8 cellular contexts compared by ENCODE assay signal in genomic region chr3:185537369-185537970, GRCh38. TPM values are rescaled to one million over a fixed set of nuclear protein-coding genes. Genes with fewer than 3 reads are reported as not detected.
DNase-seq lines count a peak whose midpoint lies in the region; ATAC-seq, FAIRE-seq and TF ChIP-seq lines count a peak whose summit lies in the region.

No MANE protein-coding gene starts in this region.

- no peaks in the 10 kb centered on the region for H3K36me3 Mint-ChIP-seq in astrocyte (ENCODE audit: low read depth, unreplicated experiment)

- TF ChIP-seq EP300 in upper lobe of left lung (IDR thresholded peaks at IDR 0.05), result peak in 2 of 4 donors; percentile 40 to 87

- no peaks in the 10 kb centered on the region for H4K20me1 ChIP-seq in astrocyte (ENCODE audit: insufficient read depth, low read length)

- peak; percentile 13 for FAIRE-seq in astrocyte (lab: Jason Lieb, UNC)

- H3K27ac Mint-ChIP-seq in astrocyte (ENCODE audit: unreplicated experiment), result peak overlapping the region; percentile 75

- peak overlapping the region; percentile 50 for H3K27ac ChIP-seq in astrocyte (ENCODE audit: low read depth, low read length)
- H3K27ac ChIP-seq in liver (ENCODE audit: low read depth in 1 of 2, low read length in 2 of 2), result no peak overlapping the region
- peak overlapping the region; percentile 65 to 76 (median 71) for H3K27ac ChIP-seq in upper lobe of left lung

- peak overlapping the region; percentile 64 for H3K4me2 ChIP-seq in astrocyte (ENCODE audit: low read length)

- ATAC-seq in GM18508 (IDR thresholded peaks at IDR 0.05; ENCODE audit: insufficient read depth, unreplicated experiment) (peak; percentile 97), HG02870 (IDR thresholded peaks at IDR 0.05; ENCODE audit: unreplicated experiment) (peak; percentile 99), upper lobe of left lung (ENCODE audit: low FRiP score in 2 of 2) (peak; percentile 95)

- POLR2A ChIA-PET in AG04449 (lab: Yijun Ruan, JAX), result no interaction called here

- H3K79me2 ChIP-seq in astrocyte (ENCODE audit: insufficient read depth, low read length), result no peaks in the 10 kb centered on the region

- DNase-seq in AG04449 (ENCODE audit: low read depth, low spot score), result peak; percentile 23
- DNase-seq in NCI-H460 (ENCODE audit: extremely low read depth, low read depth), result peak; percentile 90
- peak; percentile 92 for DNase-seq in astrocyte (ENCODE audit: low read depth)
- peak in 1 of 2 donors; percentile 87 for DNase-seq in upper lobe of left lung
- DNase-seq in dedifferentiated amniotic fluid mesenchymal stem cell (ENCODE audit: extremely low spot score), result no peak

- no peaks in the 10 kb centered on the region for H3K27me3 Mint-ChIP-seq in astrocyte (ENCODE audit: low read depth, unreplicated experiment)

- H3K36me3 ChIP-seq in astrocyte (ENCODE audit: insufficient read depth, low read length), result no peaks in the 10 kb centered on the region
- H3K36me3 ChIP-seq in liver (ENCODE audit: control insufficient read depth in 4 of 4, insufficient read depth in 3 of 4, low read depth in 1 of 4, low read length in 3 of 4), result no peaks in the 10 kb centered on the region
- H3K36me3 ChIP-seq in upper lobe of left lung, result no peaks in the 10 kb centered on the region

- peaks cover 7% of the 10 kb centered on the region for H3K4me1 Mint-ChIP-seq in astrocyte (ENCODE audit: low read depth, unreplicated experiment)

- H3K27me3 ChIP-seq in astrocyte (ENCODE audit: insufficient read depth, low read length) (peaks cover 4% of the 10 kb centered on the region), liver (ENCODE audit: control insufficient read depth in 4 of 4, insufficient read depth in 4 of 4, low read length in 3 of 4) (no peaks in the 10 kb centered on the region), upper lobe of left lung (no peaks in the 10 kb centered on the region)

- H3K4me1 ChIP-seq in astrocyte (ENCODE audit: insufficient read depth, low read length) (peaks cover 5% of the 10 kb centered on the region), liver (ENCODE audit: control insufficient read depth in 4 of 4, insufficient read depth in 4 of 4, low read length in 3 of 4) (no peaks in the 10 kb centered on the region), upper lobe of left lung (peaks cover 5 to 11% (median 5%) of the 10 kb centered on the region in 4 donors)

- TF ChIP-seq RAD21 in liver (IDR thresholded peaks at IDR 0.05), result no peak

- peak in 2 of 4 donors; percentile 13 to 39 for TF ChIP-seq POLR2A in upper lobe of left lung (IDR thresholded peaks at IDR 0.05)

- H3K9ac ChIP-seq in astrocyte (ENCODE audit: low read length) (no peak overlapping the region), liver (ENCODE audit: low read depth in 1 of 2, low read length in 2 of 2) (no peak overlapping the region)

- H3K9me3 ChIP-seq in astrocyte (ENCODE audit: insufficient read depth, low read depth, low read length) (no peaks in the 10 kb centered on the region), liver (ENCODE audit: control insufficient read depth in 4 of 4, low read length in 3 of 4) (no peaks in the 10 kb centered on the region), upper lobe of left lung (no peaks in the 10 kb centered on the region)

- CTCF ChIA-PET in AG04449 (lab: Yijun Ruan, JAX), result interaction anchor here (1.0 to 1.1 kb wide), 2 partner anchors 9 to 22 kb away, joined by 3 read pairs; no protein-coding TSS in a partner anchor

- 61% methylated on average over 9 of the region's 9 CpGs for WGBS in liver
- 14 to 32% methylated on average over 9 of the region's 9 CpGs for WGBS in upper lobe of left lung, 2 donors

- H3K9me3 Mint-ChIP-seq in astrocyte (ENCODE audit: unreplicated experiment), result no peaks in the 10 kb centered on the region

- peak overlapping the region; percentile 4 for H3K4me3 Mint-ChIP-seq in astrocyte (ENCODE audit: unreplicated experiment)

- H3K4me3 ChIP-seq in AG04449 (ENCODE audit: low read depth, low read length) (no peak overlapping the region), astrocyte (ENCODE audit: insufficient read depth, low read depth, low read length) (no peak overlapping the region), liver (ENCODE audit: low read depth in 1 of 3, low read length in 3 of 3) (no peak overlapping the region), upper lobe of left lung (no peak overlapping the region)

- peak overlapping the region; percentile 9 for H2AFZ ChIP-seq in astrocyte (ENCODE audit: low read depth, low read length)

- no peak for TF ChIP-seq CTCF in AG04449 (IDR thresholded peaks at IDR 0.05; ENCODE audit: insufficient read depth, low read length, missing control alignments)
- TF ChIP-seq CTCF in astrocyte (IDR thresholded peaks at IDR 0.05; ENCODE audit: insufficient read depth, low read depth, low read length), result no peak
- TF ChIP-seq CTCF in liver (IDR thresholded peaks at IDR 0.05; ENCODE audit: low read depth, low read length, missing input control), result no peak
- peak in 1 of 6 experiments; percentile 8 for TF ChIP-seq CTCF in upper lobe of left lung (IDR thresholded peaks at IDR 0.05)

TF ChIP-seq in liver, 16 proteins besides CTCF, POLR2A, EP300 and RAD21:
- TF ChIP-seq REST (IDR thresholded peaks at IDR 0.05), result no peak
- TF ChIP-seq MAX (IDR thresholded peaks at IDR 0.05), result peak; percentile 46
- no peak for TF ChIP-seq SP1 (IDR thresholded peaks at IDR 0.05)
- TF ChIP-seq FOXA1 (IDR thresholded peaks at IDR 0.05), result no peak

RNA-seq across cellular contexts. Expression of gene LIPH, which starts 14.9 kb away (rescaled TPM):
- 6.0 and 8.0 TPM in 2 replicates for total RNA-seq in NCI-H460 (2014; rRNA removed; shearing (Covaris generic))
- 4.2 and 5.4 TPM in 2 replicates for polyA plus RNA-seq in NCI-H460 (2014; cell fraction: nucleus; rRNA removed)
- 6.4 and 9.0 TPM in 2 replicates for total RNA-seq in astrocyte
- under 1 TPM; under 0.01 to 0.23 TPM for total RNA-seq in liver
- polyA plus RNA-seq in liver, result under 1 TPM in 1 of 2 donors, not detected in 1; 0.09 TPM
- 10 to 100 TPM; 25.9 to 63.1 (median 42.3) TPM for total RNA-seq in upper lobe of left lung

RNA-seq across cellular contexts. Expression of gene TMEM41A, which starts 38.6 kb away (rescaled TPM):
- total RNA-seq in NCI-H460 (2014; rRNA removed; shearing (Covaris generic)), result 13.3 and 15.4 TPM in 2 replicates
- 8.3 and 9.5 TPM in 2 replicates for polyA plus RNA-seq in NCI-H460 (2014; cell fraction: nucleus; rRNA removed)
- total RNA-seq in astrocyte (21.5 and 22.7 TPM in 2 replicates), liver (10 to 100 TPM in 1 of 2 donors, 1 to 10 TPM in 1; 9.5 to 10.9 TPM), upper lobe of left lung (10 to 100 TPM; 14.8 to 38.5 (median 24.5) TPM)
- polyA plus RNA-seq in liver, result 10 to 100 TPM; 14.8 to 19.6 TPM

RNA-seq across cellular contexts. Expression of gene SENP2, which starts 48.6 kb away (rescaled TPM):
- 17.7 and 21.5 TPM in 2 replicates for total RNA-seq in NCI-H460 (2014; rRNA removed; shearing (Covaris generic))
- 7.0 and 21.2 TPM in 2 replicates for polyA plus RNA-seq in NCI-H460 (2014; cell fraction: nucleus; rRNA removed)
- total RNA-seq in astrocyte, result 43.6 and 44.1 TPM in 2 replicates
- total RNA-seq in liver, result 10 to 100 TPM; 13.4 to 23.3 TPM
- 1 to 10 TPM; 7.9 to 9.3 TPM for polyA plus RNA-seq in liver
- 10 to 100 TPM; 18.9 to 42.2 (median 31.6) TPM for total RNA-seq in upper lobe of left lung

Comparison
In these comparisons a context has a peak if more than half of its experiments do, and no peak if none do; other contexts are left out.
1. H3K27ac ChIP-seq: peak in astrocyte (single experiment) and upper lobe of left lung (4 of 4); none in liver (0 of 2).
2. Peak in every context shown above with its lines, with median percentiles within 50 percentile points of each other: ATAC-seq.